Comparison of ENCODE assay signal across 16 cellular contexts in the genomic region with DNA sequence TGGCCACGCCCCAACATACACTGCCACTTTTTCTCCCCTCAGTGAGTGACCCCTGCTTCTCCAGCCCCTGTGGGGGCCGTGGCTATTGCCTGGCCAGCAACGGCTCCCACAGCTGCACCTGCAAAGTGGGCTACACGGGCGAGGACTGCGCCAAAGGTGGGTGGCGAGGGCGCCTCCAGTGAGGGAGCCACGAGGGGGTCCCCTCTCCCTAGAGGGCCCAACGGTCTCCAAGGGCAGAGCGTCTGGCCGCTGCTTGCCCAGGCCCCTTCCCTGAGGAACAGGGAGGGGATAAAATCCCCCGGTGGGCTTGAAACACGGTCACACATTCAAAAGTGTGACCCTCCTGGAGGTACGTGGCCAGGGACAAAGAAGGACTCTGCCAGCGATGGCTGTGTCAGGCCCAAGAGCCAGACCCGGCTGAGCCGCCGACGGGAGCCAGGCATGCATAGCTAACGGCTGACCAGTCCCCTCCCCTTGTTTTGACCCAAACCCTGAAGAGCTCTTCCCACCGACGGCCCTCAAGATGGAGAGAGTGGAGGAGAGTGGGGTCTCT.
"Had no signal": no experiment of that assay in that cellular context is flagged by ENCODE, and none has a peak within 500 bp of the region (broad histone marks: within the 10 kb centered on the region; RNA-seq: fewer than 3 reads in every experiment).

No MANE protein-coding gene starts in this region.

- H3K36me3 Mint-ChIP-seq: naive thymus-derived CD4-positive, alpha-beta T cell had no signal

- H3K27me3 Mint-ChIP-seq: activated naive CD8-positive, alpha-beta T cell treated with anti-CD3 and anti-CD28 coated beads, Interleukin-2, amount 50 U/mL, for 24 hours; naive thymus-derived CD4-positive, alpha-beta T cell; T-cell had no signal

- DNase-seq: cortex of kidney, esophagus squamous epithelium, gastrocnemius medialis, hippocampal formation, WERI-Rb-1 had no signal

- H3K36me3 ChIP-seq: WERI-Rb-1 had no signal

- H3K4me1 Mint-ChIP-seq: activated naive CD8-positive, alpha-beta T cell treated with anti-CD3 and anti-CD28 coated beads, Interleukin-2, amount 50 U/mL, for 24 hours; endodermal cell; neural crest cell had no signal

- H3K27me3 ChIP-seq: gastrocnemius medialis, pancreas, right lobe of liver, upper lobe of right lung had no signal

- H3K27ac ChIP-seq: gastrocnemius medialis, right lobe of liver, upper lobe of right lung, WERI-Rb-1 had no signal

- ATAC-seq: gastrocnemius medialis had no signal

- H3K9me3 ChIP-seq: esophagus squamous epithelium, gastrocnemius medialis, pancreas, right lobe of liver, upper lobe of right lung had no signal

- H3K4me1 ChIP-seq: gastrocnemius medialis, right lobe of liver had no signal

- H3K4me3 Mint-ChIP-seq: activated naive CD8-positive, alpha-beta T cell treated with anti-CD3 and anti-CD28 coated beads, Interleukin-2, amount 50 U/mL, for 24 hours; endodermal cell; neural crest cell had no signal

- H3K4me3 ChIP-seq: gastrocnemius medialis, right lobe of liver, upper lobe of right lung had no signal

- FAIRE-seq: pancreas had no signal

- H3K9me3 Mint-ChIP-seq: activated naive CD4-positive, alpha-beta T cell treated with anti-CD3 and anti-CD28 coated beads for 36 hours; activated naive CD8-positive, alpha-beta T cell treated with anti-CD3 and anti-CD28 coated beads, Interleukin-2, amount 50 U/mL, for 24 hours; activated T-cell treated with anti-CD3 and anti-CD28 coated beads, Interleukin-2, amount 50 U/mL, for 72 hours; endodermal cell; naive thymus-derived CD4-positive, alpha-beta T cell; neural crest cell; T-cell; T-helper 2 cell treated with Interferon-gamma antibody and Interleukin-4, amounts not matched to agents 5 μg/mL and 100 μg/mL, for 36 hours had no signal

- H3K27ac Mint-ChIP-seq: activated naive CD4-positive, alpha-beta T cell treated with anti-CD3 and anti-CD28 coated beads for 36 hours; activated naive CD8-positive, alpha-beta T cell treated with anti-CD3 and anti-CD28 coated beads, Interleukin-2, amount 50 U/mL, for 24 hours; activated T-cell treated with anti-CD3 and anti-CD28 coated beads, Interleukin-2, amount 50 U/mL, for 72 hours; endodermal cell; T-cell; T-helper 2 cell treated with Interferon-gamma antibody and Interleukin-4, amounts not matched to agents 5 μg/mL and 100 μg/mL, for 36 hours had no signal
